In the genomic region with DNA sequence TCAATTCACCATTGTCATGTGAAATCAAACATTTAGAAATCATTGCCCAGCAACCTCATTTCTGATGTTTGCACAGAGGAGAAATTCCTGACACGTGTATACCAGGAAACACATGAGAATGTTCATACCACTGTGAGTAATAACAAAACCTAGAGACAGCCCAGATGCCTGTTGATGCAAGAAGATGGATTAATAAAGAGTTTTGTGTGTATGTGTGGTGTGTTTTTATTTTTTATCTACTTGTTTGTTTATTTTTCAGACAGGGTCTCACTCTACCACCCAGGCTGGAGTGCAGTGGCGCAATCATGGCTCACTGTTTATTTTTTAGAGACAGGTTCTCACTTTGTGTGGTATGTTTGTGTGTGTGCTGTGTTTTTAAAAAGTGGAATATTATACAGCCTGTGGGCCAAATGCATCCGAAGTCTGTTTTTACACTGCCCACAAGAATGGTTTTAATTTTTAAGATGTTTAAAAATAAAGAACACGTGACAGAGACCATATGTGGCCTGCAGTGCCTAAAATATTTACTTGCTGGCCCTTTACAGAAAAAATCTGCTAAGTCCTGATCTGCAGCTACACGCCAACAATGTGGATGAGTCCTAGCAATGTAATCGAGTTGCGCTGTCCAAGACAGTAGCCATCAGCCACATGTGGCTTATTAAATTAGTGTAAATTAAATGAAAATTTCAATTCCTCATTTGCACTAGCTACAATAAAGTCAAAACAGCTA, we compare ENCODE assay signal across 14 cellular contexts. TPM values are rescaled to one million over a fixed set of nuclear protein-coding genes. Genes with fewer than 3 reads are reported as not detected.
DNase-seq lines count a peak whose midpoint lies in the region; ATAC-seq, FAIRE-seq and TF ChIP-seq lines count a peak whose summit lies in the region.
"Had no signal": no experiment of that assay in that cellular context is flagged by ENCODE, and none has a peak within 500 bp of the region (broad histone marks: within the 10 kb centered on the region; RNA-seq: fewer than 3 reads in every experiment).

No MANE protein-coding gene starts in this region.

- H3K36me3 Mint-ChIP-seq in T-helper 17 cell (ENCODE audit: low read depth), result no peaks in the 10 kb centered on the region

- H3K9ac ChIP-seq in GM23248, result peak overlapping the region; percentile 66

- H2AFZ ChIP-seq in GM23248, result no peak overlapping the region

- no peaks in the 10 kb centered on the region for H3K9me2 ChIP-seq in GM23248 (ENCODE audit: insufficient read depth)

- H3K27ac ChIP-seq in A549 (peak overlapping the region; percentile 56 to 80), GM23248 (peak overlapping the region; percentile 71)
- H3K27ac ChIP-seq: coronary artery, SK-N-MC, WERI-Rb-1 had no signal

- peaks cover 36% of the 10 kb centered on the region for H3F3A ChIP-seq in GM23248 (ENCODE audit: insufficient read depth)

- H3K4me3 ChIP-seq in A549, result no peak overlapping the region
- no peak overlapping the region for H3K4me3 ChIP-seq in GM23248
- H3K4me3 ChIP-seq: coronary artery, SK-N-MC had no signal

- H3K79me2 ChIP-seq in GM23248 (ENCODE audit: insufficient read depth), result no peaks in the 10 kb centered on the region

- POLR2A ChIA-PET in A549 (lab: Yijun Ruan, JAX), result interaction anchor here (1.0 kb wide), 1 partner anchor 106 kb away, joined by 3 read pairs; no protein-coding TSS in a partner anchor

- no peak for FAIRE-seq in A549 (lab: Jason Lieb, UNC)

- no peaks in the 10 kb centered on the region for H3K27me3 ChIP-seq in GM23248 (replicated peaks; ENCODE audit: insufficient read depth)

- no peak for TF ChIP-seq POLR2A in A549 (IDR thresholded peaks at IDR 0.05; ENCODE audit: low read length)

- H3K4me1 Mint-ChIP-seq in T-helper 17 cell, result no peaks in the 10 kb centered on the region
- H3K4me1 Mint-ChIP-seq: B cell had no signal

- no peak for TF ChIP-seq RAD21 in A549 (conservative IDR thresholded peaks at IDR 0.05 in 1 of 2, IDR thresholded peaks at IDR 0.05 in 1 of 2)

- no peak for TF ChIP-seq EP300 in A549 (IDR thresholded peaks at IDR 0.05)

- no peak for TF ChIP-seq CTCF in A549 (IDR thresholded peaks at IDR 0.05)

- H3K4me2 ChIP-seq in A549 (peak overlapping the region; percentile 40), GM23248 (ENCODE audit: unreplicated experiment) (peak overlapping the region; percentile 54)

- 67% methylated on average over 7 of the region's 7 CpGs for WGBS in A549 (ENCODE audit: missing lambda C conversion rate)
- WGBS in GM23248 (ENCODE audit: low coverage in 1 of 2, low lambda C conversion rate in 2 of 2, missing lambda C conversion rate in 2 of 2), 2 experiments, result 14 to 16% methylated on average over 7 of the region's 7 CpGs

- H3K4me3 Mint-ChIP-seq in T-helper 17 cell, result no peak overlapping the region
- H3K4me3 Mint-ChIP-seq: B cell; naive thymus-derived CD8-positive, alpha-beta T cell had no signal

- no peaks in the 10 kb centered on the region for H3K36me3 ChIP-seq in GM23248 (ENCODE audit: low read depth)

- H3K27me3 Mint-ChIP-seq in T-helper 17 cell, result no peaks in the 10 kb centered on the region
- H3K27me3 Mint-ChIP-seq: B cell; naive thymus-derived CD8-positive, alpha-beta T cell had no signal

- CTCF ChIA-PET in A549 (lab: Yijun Ruan, JAX), result interaction anchor here (0.6 to 6.8 kb wide), 31 partner anchors 8 to 415 kb away, joined by 3 to 70 read pairs (median 5); no protein-coding TSS in a partner anchor

- H3K4me1 ChIP-seq in A549, result peaks cover 39% of the 10 kb centered on the region
- peaks cover 48% of the 10 kb centered on the region for H3K4me1 ChIP-seq in GM23248 (ENCODE audit: insufficient read depth)

- ATAC-seq in A549 (peak; percentile 68 to 78), T-helper 17 cell (no peak), HG03159 (IDR thresholded peaks at IDR 0.05; ENCODE audit: unreplicated experiment) (no peak)
- ATAC-seq: naive thymus-derived CD8-positive, alpha-beta T cell had no signal

- H3K27ac Mint-ChIP-seq in T-helper 17 cell, result peak overlapping the region; percentile 75
- H3K27ac Mint-ChIP-seq: B cell; naive thymus-derived CD8-positive, alpha-beta T cell had no signal

- H3K9me3 ChIP-seq in A549 (no peaks in the 10 kb centered on the region), GM23248 (ENCODE audit: low read depth) (no peaks in the 10 kb centered on the region), T-helper 17 cell (ENCODE audit: control insufficient read depth, low read length, poor library complexity, severe bottlenecking) (no peaks in the 10 kb centered on the region)

- in situ Hi-C loops in GM23248 (cut with MboI), result no loop called here

- peak; percentile 33 to 47 for DNase-seq in A549 (ENCODE audit: low read depth in 1 of 2, low spot score in 1 of 2)
- peak; percentile 69 for DNase-seq in GM23248
- no peak for DNase-seq in T-helper 17 cell
- DNase-seq in fibroblast of peridontal ligament (ENCODE audit: extremely low read depth), result peak; percentile 55
- no peak for DNase-seq in iPS-NIHi7 (ENCODE audit: extremely low spot score)
- no peak for DNase-seq in NCI-H187 (lab: John Stamatoyannopoulos, UW)
- no peak for DNase-seq in ecto neural progenitor cell (ENCODE audit: low spot score)
- DNase-seq: activated CD8-positive, alpha-beta memory T cell treated with anti-CD3 and anti-CD28 coated beads, Interleukin-2, amount 50 U/mL, for 4 hours; WERI-Rb-1 had no signal

- no peaks in the 10 kb centered on the region for H4K20me1 ChIP-seq in GM23248 (ENCODE audit: insufficient read depth)

TF ChIP-seq in A549, 52 proteins besides CTCF, POLR2A, EP300 and RAD21:
- no peak for TF ChIP-seq HOXA7 (CRISPR knock-in tag; IDR thresholded peaks at IDR 0.05)
- TF ChIP-seq FOSL2 (IDR thresholded peaks at IDR 0.05), result no peak
- peak; percentile 46; the same call in 1 of the 2 replicates for TF ChIP-seq FOSL2 (CRISPR knock-in tag; IDR thresholded peaks at IDR 0.05)
- peak; percentile 27 to 67; a peak in 2 of 4 replicates for TF ChIP-seq CEBPB (IDR thresholded peaks at IDR 0.05)
- TF ChIP-seq, protein P1, sequence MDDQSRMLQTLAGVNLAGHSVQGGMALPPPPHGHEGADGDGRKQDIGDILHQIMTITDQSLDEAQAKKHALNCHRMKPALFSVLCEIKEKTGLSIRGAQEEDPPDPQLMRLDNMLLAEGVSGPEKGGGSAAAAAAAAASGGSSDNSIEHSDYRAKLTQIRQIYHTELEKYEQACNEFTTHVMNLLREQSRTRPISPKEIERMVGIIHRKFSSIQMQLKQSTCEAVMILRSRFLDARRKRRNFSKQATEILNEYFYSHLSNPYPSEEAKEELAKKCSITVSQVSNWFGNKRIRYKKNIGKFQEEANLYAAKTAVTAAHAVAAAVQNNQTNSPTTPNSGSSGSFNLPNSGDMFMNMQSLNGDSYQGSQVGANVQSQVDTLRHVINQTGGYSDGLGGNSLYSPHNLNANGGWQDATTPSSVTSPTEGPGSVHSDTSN (IDR thresholded peaks at IDR 0.05), result no peak
- TF ChIP-seq CBX8 (IDR thresholded peaks at IDR 0.05), result no peak
- TF ChIP-seq RCOR1 (IDR thresholded peaks at IDR 0.05; ENCODE audit: low read depth, low read length), result no peak
- no peak for TF ChIP-seq CBX2 (IDR thresholded peaks at IDR 0.05; ENCODE audit: borderline replicate concordance, low read depth)
- no peak for TF ChIP-seq CHD2 (IDR thresholded peaks at IDR 0.05; ENCODE audit: low read length, partially characterized antibody)
- TF ChIP-seq CHD4 (IDR thresholded peaks at IDR 0.05; ENCODE audit: borderline replicate concordance), result no peak

RNA-seq across cellular contexts. Expression of a gene that starts 39.2 kb away (rescaled TPM):
- polyA plus RNA-seq in A549 (2011; rRNA removed) (30.8 and 36.8 TPM in 2 replicates), A549 (2017; fragmentation: RNase III; extraction: RNeasy Plus Mini Kit Qiagen cat#74134 plus additional on column Dnase treatment) (15.5 to 18.1 TPM (median 16.0 TPM) in 3 replicates), GM23248 (2016; fragmentation: Nextera tagmentation; extraction: Ambion mirVana) (4.1 and 4.4 TPM in 2 replicates)
- 9.7 and 9.9 TPM in 2 replicates for polyA plus RNA-seq in A549 (2012; cell fraction: cytosol; rRNA removed)
- 7.1 and 12.9 TPM in 2 replicates for polyA plus RNA-seq in A549 (2012; cell fraction: nucleus; rRNA removed)
- 8.1 and 8.4 TPM in 2 replicates for polyA minus RNA-seq in A549 (2011; rRNA and poly(A)+ RNA removed)
- 6.1 and 6.4 TPM in 2 replicates for total RNA-seq in GM23248 (2014; rRNA removed; shearing (Covaris generic))
- total RNA-seq in T-helper 17 cell, result 10 to 100 TPM; 19.9 to 21.7 TPM

RNA-seq across cellular contexts. Expression of a gene that starts 44.7 kb away (rescaled TPM):
- polyA plus RNA-seq in A549 (2011; rRNA removed) (301 and 311 TPM in 2 replicates), A549 (2017; fragmentation: RNase III; extraction: RNeasy Plus Mini Kit Qiagen cat#74134 plus additional on column Dnase treatment) (222 to 232 TPM (median 232 TPM) in 3 replicates), GM23248 (2016; fragmentation: Nextera tagmentation; extraction: Ambion mirVana) (119 and 124 TPM in 2 replicates)
- polyA plus RNA-seq in A549 (2012; cell fraction: cytosol; rRNA removed), result 172 and 177 TPM in 2 replicates
- 95.5 and 159 TPM in 2 replicates for polyA plus RNA-seq in A549 (2012; cell fraction: nucleus; rRNA removed)
- polyA minus RNA-seq in A549 (2011; rRNA and poly(A)+ RNA removed), result 133 TPM in 2 replicates
- 64.6 and 86.2 TPM in 2 replicates for total RNA-seq in GM23248 (2014; rRNA removed; shearing (Covaris generic))
- total RNA-seq in T-helper 17 cell, result 100 to 1,000 TPM; 103 to 105 TPM

Comparison
In these comparisons a context has a peak if more than half of its experiments do, and no peak if none do; other contexts are left out.
1. ATAC-seq: peak in A549 (2 of 2); none in T-helper 17 cell (single experiment) and HG03159 (single experiment).
2. DNase-seq: peak in A549 (2 of 2), GM23248 (single experiment) and fibroblast of peridontal ligament (single experiment); none in T-helper 17 cell (0 of 3), iPS-NIHi7 (single experiment), NCI-H187 (0 of 2) and ecto neural progenitor cell (single experiment).